ENCODE assay signal across 8 cellular contexts in the genomic region with DNA sequence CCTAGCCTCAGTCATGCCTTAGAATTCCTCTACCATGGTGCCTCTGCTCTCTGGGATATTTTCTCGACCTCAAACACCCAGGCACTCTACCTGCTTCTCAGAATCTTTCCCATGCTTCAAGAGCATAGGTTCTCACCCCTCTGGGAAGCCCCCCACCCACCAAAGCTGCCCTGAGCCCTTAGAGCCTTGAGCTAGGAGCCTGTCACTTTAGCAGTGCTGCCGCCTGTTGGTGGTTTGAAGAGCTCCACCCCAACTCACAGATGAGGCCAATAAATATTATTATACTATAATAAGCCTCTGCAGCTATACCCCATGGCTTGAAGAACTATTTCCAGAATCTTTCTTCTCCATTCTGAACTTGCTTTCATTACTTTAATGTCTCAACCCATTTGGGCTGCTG.
A peak's percentile ranks its signal among the peaks of the same experiment; 100 is the strongest.
DNase-seq lines count a peak whose midpoint lies in the region; ATAC-seq and TF ChIP-seq lines count a peak whose summit lies in the region.

No MANE protein-coding gene starts in this region.

- H3K4me2 ChIP-seq in SU-DHL-6 (ENCODE audit: low read depth, low read length, poor library complexity, severe bottlenecking), result no peak overlapping the region

- no peak overlapping the region for H2AFZ ChIP-seq in SU-DHL-6 (ENCODE audit: low read depth, low read length, severe bottlenecking)

- POLR2A ChIA-PET in A673 (lab: Charles Lee; ENCODE audit: low non-redundant PET), result no interaction called here

- H3F3A ChIP-seq in SU-DHL-6 (ENCODE audit: insufficient read depth), result no peaks in the 10 kb centered on the region

- H3K36me3 ChIP-seq in A673 (ENCODE audit: insufficient read depth, low read length, poor library complexity, severe bottlenecking) (no peaks in the 10 kb centered on the region), SU-DHL-6 (ENCODE audit: low read length) (no peaks in the 10 kb centered on the region)

- no peaks in the 10 kb centered on the region for H3K4me1 ChIP-seq in A673 (ENCODE audit: insufficient read depth, low read length, poor library complexity, severe bottlenecking)
- H3K4me1 ChIP-seq in foreskin keratinocyte, result no peaks in the 10 kb centered on the region

- no peaks in the 10 kb centered on the region for H3K9me2 ChIP-seq in SU-DHL-6 (replicated peaks; ENCODE audit: insufficient read depth, low read length)

- DNase-seq in A673 (ENCODE audit: low spot score), result peak; percentile 33
- DNase-seq in foreskin keratinocyte, result no peak
- no peak for DNase-seq in NCI-H146 (lab: John Stamatoyannopoulos, UW)
- DNase-seq in NCI-H146 treated with DMSO at 0.1 percent for 48 hours (lab: John Stamatoyannopoulos, UW; ENCODE audit: unreplicated experiment), result no peak

- H4K20me1 ChIP-seq in SU-DHL-6 (ENCODE audit: low read depth, low read length), result no peaks in the 10 kb centered on the region

- CTCF ChIA-PET in A673 (lab: Charles Lee), result interaction anchor here (0.9 to 1.4 kb wide), 3 partner anchors 23 to 110 kb away, joined by 3 to 4 read pairs (median 3); no protein-coding TSS in a partner anchor

- H3K9ac ChIP-seq in SU-DHL-6 (ENCODE audit: low read length), result no peak overlapping the region

- H3K79me2 ChIP-seq in SU-DHL-6 (ENCODE audit: insufficient read depth, low read length), result no peaks in the 10 kb centered on the region

- intact Hi-C loops in A673 (cut with micrococcal nuclease; ENCODE audit: unreplicated experiment), result no loop called here

- TF ChIP-seq CTCF in A673 (conservative IDR thresholded peaks at IDR 0.05; ENCODE audit: low read depth, low read length) (peak; percentile 71), GM12875 (IDR thresholded peaks at IDR 0.05; ENCODE audit: borderline replicate concordance, insufficient read depth, low read depth, low read length) (peak; percentile 59; the same call in 1 of the 2 replicates), SU-DHL-6 (IDR thresholded peaks at IDR 0.05; ENCODE audit: insufficient read depth, low read length, poor library complexity, severe bottlenecking) (peak; percentile 43), foreskin keratinocyte (conservative IDR thresholded peaks at IDR 0.05) (peak; percentile 55)

- no TSS peak for BruUV-seq in A673 (replicated peaks; lab: Mats Ljungman, UMichigan)

- H3K27ac ChIP-seq in A673 (ENCODE audit: low read depth, low read length, poor library complexity, severe bottlenecking) (no peak overlapping the region), SU-DHL-6 (ENCODE audit: low read depth, low read length) (no peak overlapping the region), foreskin keratinocyte (no peak overlapping the region)

- ATAC-seq in foreskin keratinocyte (no peak), HG03039 (IDR thresholded peaks at IDR 0.05; ENCODE audit: unreplicated experiment) (no peak), GM18873 (IDR thresholded peaks at IDR 0.05; ENCODE audit: low FRiP score, unreplicated experiment) (no peak)

- no peak overlapping the region for H3K4me3 ChIP-seq in A673 (ENCODE audit: low read depth, low read length, poor library complexity, severe bottlenecking)
- no peak overlapping the region for H3K4me3 ChIP-seq in GM12875 (ENCODE audit: low read depth, low read length)
- H3K4me3 ChIP-seq in SU-DHL-6 (ENCODE audit: insufficient read depth, low read length, poor library complexity, severe bottlenecking), result no peak overlapping the region

- H3K9me3 ChIP-seq in A673 (ENCODE audit: low read depth, low read length, poor library complexity, severe bottlenecking) (no peaks in the 10 kb centered on the region), SU-DHL-6 (ENCODE audit: insufficient read depth, low read length) (no peaks in the 10 kb centered on the region)

- H3K27me3 ChIP-seq in A673 (replicated peaks; ENCODE audit: insufficient read depth, low read depth, low read length, poor library complexity) (no peaks in the 10 kb centered on the region), SU-DHL-6 (ENCODE audit: low read length) (no peaks in the 10 kb centered on the region), foreskin keratinocyte (peaks cover 12% of the 10 kb centered on the region)
